28 cellular contexts compared by ENCODE assay signal in the genomic region with DNA sequence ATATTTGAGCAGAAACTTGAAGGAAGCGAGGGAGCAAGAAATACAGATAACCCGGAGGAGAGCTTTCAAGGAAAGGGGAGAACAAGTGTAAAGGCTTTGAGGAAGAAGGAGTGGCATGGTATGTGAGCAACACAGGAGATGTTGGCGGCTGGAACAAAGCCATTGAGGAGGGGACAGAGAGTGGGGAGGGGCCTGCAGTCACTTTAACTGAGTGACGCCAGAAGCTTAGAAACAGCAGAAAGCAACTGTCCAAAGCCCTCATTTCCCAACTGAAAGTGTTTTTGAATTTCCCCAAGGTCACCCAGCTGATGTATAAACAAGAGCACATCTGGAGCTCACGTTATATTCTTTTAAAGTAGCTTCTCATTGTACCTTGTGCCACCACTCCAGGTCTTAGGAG.
"Had no signal": no experiment of that assay in that cellular context is flagged by ENCODE, and none has a peak within 500 bp of the region (broad histone marks: within the 10 kb centered on the region; RNA-seq: fewer than 3 reads in every experiment).

No MANE protein-coding gene starts in this region.

- H3K27me3 Mint-ChIP-seq: activated naive CD8-positive, alpha-beta T cell; central memory CD8-positive, alpha-beta T cell; progenitor cell of endocrine pancreas had no signal

- H3K9me3 Mint-ChIP-seq: activated B cell treated with CpG ODN at 0.5 μM for 24 hours; activated T-cell treated with anti-CD3 and anti-CD28 coated beads, Interleukin-2, amount 50 U/mL, for 4 hours; activated T-helper 2 cell treated with anti-CD3 and anti-CD28 coated beads, Interferon-gamma antibody, Interleukin-2, Interleukin-4, amounts not matched to agents 10 μg/mL and 5 μg/mL and 100 μg/mL, durations not matched to agents 14 hours and 24 hours and 36 hours; central memory CD8-positive, alpha-beta T cell; effector memory CD8-positive, alpha-beta T cell; neural crest cell; T-helper 1 cell treated with Interleukin-12 subunit alpha and Interleukin-12 subunit beta and Interleukin-4 antibody, amounts not matched to agents 30 μg/mL and 1 μg/mL, for 36 hours had no signal

- H3K4me1 Mint-ChIP-seq: activated CD4-positive, alpha-beta T cell treated with anti-CD3 and anti-CD28 coated beads for 36 hours; central memory CD8-positive, alpha-beta T cell had no signal

- H3K36me3 ChIP-seq: adrenal gland, esophagus squamous epithelium, gastrocnemius medialis, spleen, upper lobe of right lung had no signal

- H3K27ac Mint-ChIP-seq: activated B cell treated with CpG ODN at 0.5 μM for 24 hours; activated CD4-positive, alpha-beta T cell treated with anti-CD3 and anti-CD28 coated beads for 36 hours; activated naive CD8-positive, alpha-beta T cell; activated T-helper 2 cell treated with anti-CD3 and anti-CD28 coated beads, Interferon-gamma antibody, Interleukin-2, Interleukin-4, amounts not matched to agents 10 μg/mL and 5 μg/mL and 100 μg/mL, durations not matched to agents 14 hours and 24 hours and 36 hours; effector memory CD8-positive, alpha-beta T cell; progenitor cell of endocrine pancreas; T-helper 1 cell treated with Interleukin-12 subunit alpha and Interleukin-12 subunit beta and Interleukin-4 antibody, amounts not matched to agents 30 μg/mL and 1 μg/mL, for 36 hours had no signal

- ATAC-seq: activated CD4-positive, alpha-beta T cell treated with anti-CD3 and anti-CD28 coated beads for 36 hours; activated T-cell treated with anti-CD3 and anti-CD28 coated beads, Interleukin-2, amount 50 U/mL, for 4 hours; effector memory CD8-positive, alpha-beta T cell; gastrocnemius medialis; mucosa of descending colon; upper lobe of right lung had no signal

- H3K36me3 Mint-ChIP-seq: activated naive CD8-positive, alpha-beta T cell had no signal

- DNase-seq: activated B cell treated with CpG ODN at 0.5 μM for 24 hours; activated CD4-positive, alpha-beta T cell treated with anti-CD3 and anti-CD28 coated beads for 36 hours; activated CD4-positive, alpha-beta T cell treated with anti-CD3 and anti-CD28 coated beads, Interleukin-2, amount 50 U/mL, for 4 hours; activated CD8-positive, alpha-beta memory T cell treated with anti-CD3 and anti-CD28 coated beads for 24 hours; activated CD8-positive, alpha-beta memory T cell treated with anti-CD3 and anti-CD28 coated beads, Interleukin-2, amount 50 U/mL, for 4 hours; activated naive CD4-positive, alpha-beta T cell; activated T-cell treated with anti-CD3 and anti-CD28 coated beads, Interleukin-2, amount 50 U/mL, for 4 hours; adrenal gland; effector memory CD8-positive, alpha-beta T cell; esophagus squamous epithelium; gastrocnemius medialis; hippocampal formation; mucosa of descending colon; retina; spleen; stimulated activated CD4-positive, alpha-beta T cell treated with anti-CD3 and anti-CD28 coated beads, Interleukin-4, amount 100 ng/mL, for 24 hours; stimulated activated naive CD4-positive, alpha-beta T cell treated with Interleukin-2 at 50 U/mL for 16 hours; T1000; upper lobe of right lung had no signal

- H3K9me3 ChIP-seq: adrenal gland, esophagus squamous epithelium, gastrocnemius medialis, mucosa of descending colon, spleen, upper lobe of right lung had no signal

- FAIRE-seq: astrocyte, colon, islet of Langerhans had no signal

- H3K4me3 ChIP-seq: adrenal gland, esophagus squamous epithelium, gastrocnemius medialis, mucosa of descending colon, spleen, upper lobe of right lung had no signal

- H3K27me3 ChIP-seq: adrenal gland, esophagus squamous epithelium, gastrocnemius medialis, spleen, upper lobe of right lung had no signal

- H3K4me1 ChIP-seq: adrenal gland, spleen, upper lobe of right lung had no signal

- H3K4me3 Mint-ChIP-seq: activated B cell treated with CpG ODN at 0.5 μM for 24 hours; activated CD4-positive, alpha-beta T cell treated with anti-CD3 and anti-CD28 coated beads for 36 hours; activated naive CD8-positive, alpha-beta T cell; activated T-cell treated with anti-CD3 and anti-CD28 coated beads, Interleukin-2, amount 50 U/mL, for 4 hours; central memory CD8-positive, alpha-beta T cell; effector memory CD8-positive, alpha-beta T cell; neural crest cell; T-helper 1 cell treated with Interleukin-12 subunit alpha and Interleukin-12 subunit beta and Interleukin-4 antibody, amounts not matched to agents 30 μg/mL and 1 μg/mL, for 36 hours had no signal

- H3K27ac ChIP-seq: adrenal gland, esophagus squamous epithelium, gastrocnemius medialis, spleen, upper lobe of right lung had no signal
